Comparison of ENCODE assay signal across 17 cellular contexts in genomic region chr12:47509398-47509851, GRCh38.
A peak's percentile ranks its signal among the peaks of the same experiment; 100 is the strongest.
DNase-seq lines count a peak whose midpoint lies in the region; ATAC-seq and TF ChIP-seq lines count a peak whose summit lies in the region.
"Had no signal": no experiment of that assay in that cellular context is flagged by ENCODE, and none has a peak within 500 bp of the region (broad histone marks: within the 10 kb centered on the region; RNA-seq: fewer than 3 reads in every experiment).

No MANE protein-coding gene starts in this region.

- no peak for ATAC-seq in CD4-positive, alpha-beta T cell (ENCODE audit: poor library complexity)
- ATAC-seq: stimulated activated effector memory CD8-positive, alpha-beta T cell treated with anti-CD3 and anti-CD28 coated beads, Interleukin-12 subunit alpha, Interleukin-12 subunit beta, amount 100 ng/mL, for 72 hours had no signal

- no peaks in the 10 kb centered on the region for H3K36me3 ChIP-seq in rectal smooth muscle tissue (ENCODE audit: control insufficient read depth, insufficient read depth, low read length)
- H3K36me3 ChIP-seq in WERI-Rb-1, result no peaks in the 10 kb centered on the region

- no peak overlapping the region for H3K27ac Mint-ChIP-seq in CD4-positive, alpha-beta T cell
- H3K27ac Mint-ChIP-seq: immature natural killer cell; stimulated activated effector memory CD8-positive, alpha-beta T cell treated with anti-CD3 and anti-CD28 coated beads, Interleukin-12 subunit alpha, Interleukin-12 subunit beta, amount 100 ng/mL, for 72 hours had no signal

- no peaks in the 10 kb centered on the region for H3K9me3 Mint-ChIP-seq in CD4-positive, alpha-beta T cell

- H3K27me3 Mint-ChIP-seq in CD4-positive, alpha-beta T cell, result no peaks in the 10 kb centered on the region

- no peak overlapping the region for H3K4me3 ChIP-seq in rectal smooth muscle tissue (ENCODE audit: low read length)
- H3K4me3 ChIP-seq in WERI-Rb-1 (ENCODE audit: low read depth, low read length), result no peak overlapping the region
- H3K4me3 ChIP-seq: coronary artery had no signal

- POLR2A ChIA-PET in CD4-positive, alpha-beta T cell (lab: Charles Lee), result no interaction called here

- no peaks in the 10 kb centered on the region for H3K4me1 Mint-ChIP-seq in CD4-positive, alpha-beta T cell (ENCODE audit: low read depth)
- H3K4me1 Mint-ChIP-seq: immature natural killer cell; stimulated activated effector memory CD8-positive, alpha-beta T cell treated with anti-CD3 and anti-CD28 coated beads, Interleukin-12 subunit alpha, Interleukin-12 subunit beta, amount 100 ng/mL, for 72 hours had no signal

- no peak for TF ChIP-seq CTCF in CD4-positive, alpha-beta T cell (IDR thresholded peaks at IDR 0.05)
- no peak for TF ChIP-seq CTCF in WERI-Rb-1 (IDR thresholded peaks at IDR 0.05; ENCODE audit: low read depth, low read length)

- H3K27me3 ChIP-seq in rectal smooth muscle tissue (ENCODE audit: control insufficient read depth, insufficient read depth, low read length), result no peaks in the 10 kb centered on the region
- H3K27me3 ChIP-seq in CD4-positive, alpha-beta T cell (ENCODE audit: control insufficient read depth, insufficient read depth, low read length), result no peaks in the 10 kb centered on the region
- no peaks in the 10 kb centered on the region for H3K27me3 ChIP-seq in WERI-Rb-1 (ENCODE audit: insufficient read depth, low read depth, severe bottlenecking)

- no peak overlapping the region for H3K4me3 Mint-ChIP-seq in CD4-positive, alpha-beta T cell
- H3K4me3 Mint-ChIP-seq: immature natural killer cell; stimulated activated effector memory CD8-positive, alpha-beta T cell treated with anti-CD3 and anti-CD28 coated beads, Interleukin-12 subunit alpha, Interleukin-12 subunit beta, amount 100 ng/mL, for 72 hours had no signal

- peaks cover 10% of the 10 kb centered on the region for H3K36me3 Mint-ChIP-seq in CD4-positive, alpha-beta T cell (ENCODE audit: low read depth)
- H3K36me3 Mint-ChIP-seq: immature natural killer cell; stimulated activated effector memory CD8-positive, alpha-beta T cell treated with anti-CD3 and anti-CD28 coated beads, Interleukin-12 subunit alpha, Interleukin-12 subunit beta, amount 100 ng/mL, for 72 hours had no signal

- CTCF ChIA-PET in CD4-positive, alpha-beta T cell (lab: Charles Lee), result no interaction called here

- no peak overlapping the region for H3K9ac ChIP-seq in rectal smooth muscle tissue (ENCODE audit: low read length)

- peaks cover 12% of the 10 kb centered on the region for H3K4me1 ChIP-seq in rectal smooth muscle tissue (ENCODE audit: control insufficient read depth, insufficient read depth, low read length)

- intact Hi-C loops in CD4-positive, alpha-beta T cell (cut with DNase I, micrococcal nuclease), result no loop called here

- H3K27ac ChIP-seq in rectal smooth muscle tissue (ENCODE audit: low read depth, low read length) (peak overlapping the region; percentile 83), WERI-Rb-1 (no peak overlapping the region)
- no peak overlapping the region for H3K27ac ChIP-seq in CD4-positive, alpha-beta T cell (ENCODE audit: low read depth, low read length)

- H3K9me3 ChIP-seq in CD4-positive, alpha-beta T cell (ENCODE audit: control insufficient read depth, low read length), result no peaks in the 10 kb centered on the region
- peaks cover 4% of the 10 kb centered on the region for H3K9me3 ChIP-seq in WERI-Rb-1 (ENCODE audit: severe bottlenecking)

- peak; percentile 9 for DNase-seq in Daoy (ENCODE audit: low read depth)
- peak; percentile 81 for DNase-seq in T1000 (lab: John Stamatoyannopoulos, UW)
- DNase-seq in fibroblast of peridontal ligament (ENCODE audit: extremely low read depth), result peak; percentile 86
- no peak for DNase-seq in CD4-positive, alpha-beta T cell
- no peak for DNase-seq in NCI-H2107 treated with DMSO at 0.1 percent for 48 hours (lab: John Stamatoyannopoulos, UW; ENCODE audit: unreplicated experiment)
- DNase-seq in WERI-Rb-1, result no peak
- DNase-seq in activated CD4-positive, alpha-beta T cell treated with anti-CD3 and anti-CD28 coated beads for 48 hours, result no peak
- DNase-seq: activated naive CD4-positive, alpha-beta T cell treated with anti-CD3 and anti-CD28 coated beads, Interleukin-2, amount 50 U/mL, for 16 hours; GF-D8; immature natural killer cell; NCI-H2029 treated with DMSO at 0.1 percent for 48 hours; NK-92 treated with Interleukin-12 subunit alpha and Interleukin-12 subunit beta, amount 100 ng/mL, for 24 hours; SIG-M5; stimulated activated CD4-positive, alpha-beta T cell treated with anti-CD3 and anti-CD28 coated beads, Interleukin-4, amount 100 ng/mL, for 24 hours had no signal

Comparison
In these comparisons a context has a peak if more than half of its experiments do, and no peak if none do; other contexts are left out.
1. DNase-seq: peak in Daoy (single experiment), T1000 (single experiment) and fibroblast of peridontal ligament (single experiment); none in CD4-positive, alpha-beta T cell (0 of 10), NCI-H2107 treated with DMSO at 0.1 percent for 48 hours (single experiment), WERI-Rb-1 (single experiment) and activated CD4-positive, alpha-beta T cell treated with anti-CD3 and anti-CD28 coated beads for 48 hours (single experiment).